28 cellular contexts compared by ENCODE assay signal in the genomic region with DNA sequence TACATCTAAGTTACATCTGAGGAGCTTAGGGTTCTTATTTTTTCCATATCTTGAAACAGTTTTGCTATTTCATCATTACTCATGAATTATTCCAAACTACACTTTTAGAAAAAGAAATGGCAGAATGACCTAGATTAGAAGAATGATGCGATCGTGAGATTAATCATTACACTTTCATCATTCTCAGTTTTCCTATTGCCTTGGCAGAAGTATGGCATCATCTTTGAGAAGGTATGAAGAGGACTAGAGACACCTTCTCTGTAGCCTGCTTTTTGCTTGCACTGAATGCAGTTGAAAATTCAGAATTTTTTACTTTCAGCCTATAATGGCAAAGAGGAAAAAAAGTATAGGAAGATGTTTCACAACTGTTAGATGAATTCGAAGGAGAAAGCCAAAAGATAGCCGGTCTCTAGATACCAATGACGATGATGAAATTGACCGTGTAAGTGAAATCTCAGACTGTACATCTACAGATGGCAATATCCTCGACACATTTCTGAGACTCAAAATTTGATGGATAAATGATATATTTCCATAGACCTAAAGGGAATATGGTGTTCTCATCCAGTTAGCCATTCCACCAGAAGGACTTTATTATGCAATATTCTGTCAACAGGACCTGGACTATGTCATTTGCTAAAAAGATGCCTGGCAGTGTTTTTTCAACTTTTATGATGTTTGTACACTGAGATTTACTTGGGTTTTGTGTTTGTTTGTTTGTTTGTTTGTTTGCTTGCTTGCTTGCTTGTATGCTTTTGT.
DNase-seq lines count a peak whose midpoint lies in the region; ATAC-seq, FAIRE-seq and TF ChIP-seq lines count a peak whose summit lies in the region.
"Had no signal": no experiment of that assay in that cellular context is flagged by ENCODE, and none has a peak within 500 bp of the region (broad histone marks: within the 10 kb centered on the region; RNA-seq: fewer than 3 reads in every experiment).

No MANE protein-coding gene starts in this region.

- in situ Hi-C loops in K562 (cut with MboI) = no loop called here

- WGBS in K562 (ENCODE audit: insufficient coverage, low coverage, missing lambda C conversion rate) = 59% methylated on average over 7 of the region's 7 CpGs

- no peak for TF ChIP-seq POLR2A in K562 (conservative IDR thresholded peaks at IDR 0.05)
- no peak for TF ChIP-seq POLR2A in vagina (IDR thresholded peaks at IDR 0.05)

- no peaks in the 10 kb centered on the region for H3K4me1 ChIP-seq in HEK293 (ENCODE audit: control insufficient read depth, insufficient read depth, low read length)
- no peaks in the 10 kb centered on the region; a peak in 1 of 5 replicates for H3K4me1 ChIP-seq in K562 (replicated peaks in 1 of 2; ENCODE audit: control insufficient read depth in 2 of 2, insufficient read depth in 2 of 2, low read length in 2 of 2)
- H3K4me1 ChIP-seq in vagina = peaks cover 11% of the 10 kb centered on the region
- H3K4me1 ChIP-seq: neural progenitor cell, parathyroid adenoma, uterus had no signal

- no peak overlapping the region for H3K27ac Mint-ChIP-seq in activated naive CD4-positive, alpha-beta T cell treated with anti-CD3 and anti-CD28 coated beads for 36 hours
- peak overlapping the region; percentile 63 for H3K27ac Mint-ChIP-seq in stimulated activated effector memory CD8-positive, alpha-beta T cell treated with anti-CD3 and anti-CD28 coated beads, Interleukin-12 subunit alpha, Interleukin-12 subunit beta, amount 100 ng/mL, for 72 hours
- H3K27ac Mint-ChIP-seq: activated naive CD8-positive, alpha-beta T cell treated with anti-CD3 and anti-CD28 coated beads, Interleukin-2, amount 10 ng/mL, durations not matched to agents 7 days and 5 days; neural progenitor cell had no signal

- H4K20me1 ChIP-seq in K562 (replicated peaks; ENCODE audit: control insufficient read depth, insufficient read depth, low read length) = no peaks in the 10 kb centered on the region

- POLR2A ChIA-PET in HEK293 (lab: Yijun Ruan, JAX) = no interaction called here
- POLR2A ChIA-PET in K562 (lab: Yijun Ruan, JAX) = interaction anchor here (0.5 kb wide), 1 partner anchor 148 kb away, joined by 3 read pairs; no protein-coding TSS in a partner anchor

- no TSS peak for BruUV-seq in K562 (replicated peaks; lab: Mats Ljungman, UMichigan)

- H3K27ac ChIP-seq in HEK293 (ENCODE audit: extremely low read depth, low read depth, low read length) = no peak overlapping the region
- no peak overlapping the region for H3K27ac ChIP-seq in K562 (ENCODE audit: extremely low read depth, low read depth, low read length)
- H3K27ac ChIP-seq in vagina = no peak overlapping the region
- H3K27ac ChIP-seq: C4-2B, coronary artery, left ventricle myocardium inferior, neural progenitor cell, parathyroid adenoma, skin epidermis, thyroid gland, uterus had no signal

- no peaks in the 10 kb centered on the region for H3K9me1 ChIP-seq in K562 (ENCODE audit: control insufficient read depth, insufficient read depth, low read length)

- H3K27me3 Mint-ChIP-seq in activated naive CD4-positive, alpha-beta T cell treated with anti-CD3 and anti-CD28 coated beads for 36 hours (ENCODE audit: low read depth) = no peaks in the 10 kb centered on the region
- H3K27me3 Mint-ChIP-seq: activated naive CD8-positive, alpha-beta T cell treated with anti-CD3 and anti-CD28 coated beads, Interleukin-2, amount 10 ng/mL, durations not matched to agents 7 days and 5 days had no signal

- no peak overlapping the region for H3K4me3 Mint-ChIP-seq in activated naive CD4-positive, alpha-beta T cell treated with anti-CD3 and anti-CD28 coated beads for 36 hours
- H3K4me3 Mint-ChIP-seq in stimulated activated effector memory CD8-positive, alpha-beta T cell treated with anti-CD3 and anti-CD28 coated beads, Interleukin-12 subunit alpha, Interleukin-12 subunit beta, amount 100 ng/mL, for 72 hours = no peak overlapping the region
- H3K4me3 Mint-ChIP-seq: activated naive CD8-positive, alpha-beta T cell treated with anti-CD3 and anti-CD28 coated beads, Interleukin-2, amount 10 ng/mL, durations not matched to agents 7 days and 5 days; neural progenitor cell had no signal

- no peaks in the 10 kb centered on the region for H3K9me3 ChIP-seq in HEK293 (ENCODE audit: control insufficient read depth, insufficient read depth, low read depth, low read length)
- no peaks in the 10 kb centered on the region; the same call in 1 of the 2 replicates for H3K9me3 ChIP-seq in K562 (replicated peaks; ENCODE audit: control insufficient read depth, insufficient read depth, low read depth, low read length)
- H3K9me3 ChIP-seq in vagina = no peaks in the 10 kb centered on the region
- H3K9me3 ChIP-seq: left ventricle myocardium inferior, thyroid gland, uterus had no signal

- CTCF ChIA-PET in activated naive CD4-positive, alpha-beta T cell treated with anti-CD3 and anti-CD28 coated beads for 36 hours (lab: Charles Lee) = no interaction called here
- CTCF ChIA-PET in HEK293 (lab: Yijun Ruan, JAX) = interaction anchor here (0.7 to 1.0 kb wide), 2 partner anchors 11 to 180 kb away, joined by 3 read pairs; no protein-coding TSS in a partner anchor
- CTCF ChIA-PET in K562 (lab: Yijun Ruan, JAX; ENCODE audit: low intra/inter-chr PET ratio) = no interaction called here

- no peak overlapping the region for H3K4me2 ChIP-seq in K562 (ENCODE audit: insufficient read depth, low read length)
- H3K4me2 ChIP-seq: neural progenitor cell had no signal

- no peak for TF ChIP-seq RAD21 in K562 (CRISPR knock-in tag; conservative IDR thresholded peaks at IDR 0.05 in 1 of 2, IDR thresholded peaks at IDR 0.05 in 1 of 2)

- H3K9ac ChIP-seq in K562 (ENCODE audit: insufficient read depth in 1 of 2, low read depth in 2 of 2, low read length in 2 of 2) = no peak overlapping the region
- H3K9ac ChIP-seq: neural progenitor cell, parathyroid adenoma had no signal

- no peak for FAIRE-seq in K562 (lab: Jason Lieb, UNC)

- no peak for ATAC-seq in K562
- peak; percentile 66 for ATAC-seq in stimulated activated effector memory CD8-positive, alpha-beta T cell treated with anti-CD3 and anti-CD28 coated beads, Interleukin-12 subunit alpha, Interleukin-12 subunit beta, amount 100 ng/mL, for 72 hours

- no peaks in the 10 kb centered on the region for H3K36me3 Mint-ChIP-seq in activated naive CD4-positive, alpha-beta T cell treated with anti-CD3 and anti-CD28 coated beads for 36 hours (ENCODE audit: low read depth)
- no peaks in the 10 kb centered on the region for H3K36me3 Mint-ChIP-seq in stimulated activated effector memory CD8-positive, alpha-beta T cell treated with anti-CD3 and anti-CD28 coated beads, Interleukin-12 subunit alpha, Interleukin-12 subunit beta, amount 100 ng/mL, for 72 hours
- H3K36me3 Mint-ChIP-seq: activated naive CD8-positive, alpha-beta T cell treated with anti-CD3 and anti-CD28 coated beads, Interleukin-2, amount 10 ng/mL, durations not matched to agents 7 days and 5 days; neural progenitor cell had no signal

- H3K27me3 ChIP-seq in K562 (ENCODE audit: control insufficient read depth in 2 of 2, insufficient read depth in 2 of 2, low read length in 2 of 2) (no peaks in the 10 kb centered on the region), vagina (no peaks in the 10 kb centered on the region)
- H3K27me3 ChIP-seq: neural progenitor cell, thyroid gland, uterus had no signal

- peaks cover 40% of the 10 kb centered on the region for H3K4me1 Mint-ChIP-seq in activated naive CD4-positive, alpha-beta T cell treated with anti-CD3 and anti-CD28 coated beads for 36 hours (ENCODE audit: low read depth)
- peaks cover 29% of the 10 kb centered on the region for H3K4me1 Mint-ChIP-seq in stimulated activated effector memory CD8-positive, alpha-beta T cell treated with anti-CD3 and anti-CD28 coated beads, Interleukin-12 subunit alpha, Interleukin-12 subunit beta, amount 100 ng/mL, for 72 hours

- no peak overlapping the region for H2AFZ ChIP-seq in K562 (ENCODE audit: low read depth, low read length)
- H2AFZ ChIP-seq: neural progenitor cell, parathyroid adenoma had no signal

- intact Hi-C loops in activated naive CD4-positive, alpha-beta T cell treated with anti-CD3 and anti-CD28 coated beads for 36 hours (cut with micrococcal nuclease) = loop anchor here (1.0 kb wide), 1 partner anchor 11 kb away; no protein-coding TSS in a partner anchor
- intact Hi-C loops in K562 (cut with micrococcal nuclease) (no loop called here), vagina (cut with DNase I) (no loop called here)

- TF ChIP-seq CTCF in HEK293 (tag by site-specific recombination; IDR thresholded peaks at IDR 0.05) (no peak), K562 (IDR thresholded peaks at IDR 0.05 in 2 of 3, conservative IDR thresholded peaks at IDR 0.05 in 1 of 3; ENCODE audit: insufficient read depth in 2 of 3, low read depth in 1 of 3, low read length in 3 of 3) (no peak), vagina (IDR thresholded peaks at IDR 0.05) (no peak)

- H3K79me2 ChIP-seq in K562 (ENCODE audit: control insufficient read depth, insufficient read depth, low read length) = no peaks in the 10 kb centered on the region
- H3K79me2 ChIP-seq: parathyroid adenoma had no signal

- H3K36me3 ChIP-seq in HEK293 (ENCODE audit: control insufficient read depth in 2 of 2, insufficient read depth in 1 of 2, low read length in 2 of 2) (no peaks in the 10 kb centered on the region), K562 (ENCODE audit: control insufficient read depth, insufficient read depth, low read length) (no peaks in the 10 kb centered on the region), vagina (no peaks in the 10 kb centered on the region)
- H3K36me3 ChIP-seq: left ventricle myocardium inferior, neural progenitor cell, thyroid gland, uterus had no signal

- no peak for TF ChIP-seq EP300 in K562 (IDR thresholded peaks at IDR 0.05; ENCODE audit: low read length)

- H3K4me3 ChIP-seq in HEK293 (ENCODE audit: low read depth, low read length) = no peak overlapping the region
- H3K4me3 ChIP-seq in K562 = no peak overlapping the region
- H3K4me3 ChIP-seq in vagina = no peak overlapping the region
- H3K4me3 ChIP-seq: coronary artery, left ventricle myocardium inferior, neural progenitor cell, skin epidermis, thyroid gland, uterus had no signal

- DNase-seq in activated naive CD4-positive, alpha-beta T cell treated with anti-CD3 and anti-CD28 coated beads for 36 hours = peak; percentile 2
- DNase-seq in activated naive CD4-positive, alpha-beta T cell (lab: John Stamatoyannopoulos, UW) = no peak
- DNase-seq in K562 (ENCODE audit: extremely low read depth in 1 of 4, low spot score in 3 of 4) (no peak), vagina (ENCODE audit: extremely low spot score in 2 of 2) (no peak), KG1 (lab: John Stamatoyannopoulos, UW) (no peak)
- no peak for DNase-seq in stimulated activated effector memory CD8-positive, alpha-beta T cell treated with anti-CD3 and anti-CD28 coated beads, Interleukin-12 subunit alpha, Interleukin-12 subunit beta, amount 100 ng/mL, for 72 hours (ENCODE audit: low spot score in 2 of 2)
- DNase-seq: activated naive CD8-positive, alpha-beta T cell treated with anti-CD3 and anti-CD28 coated beads, Interleukin-2, amount 10 ng/mL, durations not matched to agents 7 days and 5 days; effector memory CD4-positive, alpha-beta T cell; HCEC 1CT; islet precursor cell; Kasumi-1; left ventricle myocardium inferior; MV-4-11; NCI-H1436 treated with DMSO at 0.1 percent for 48 hours; NCI-H345; NCI-H69; retina; SHP77 treated with DMSO at 0.1 percent for 48 hours; stimulated activated naive CD4-positive, alpha-beta T cell treated with Interleukin-2 at 50 U/mL for 16 hours; SW 1271; thyroid gland; uterus had no signal

- no peaks in the 10 kb centered on the region for H3K9me3 Mint-ChIP-seq in activated naive CD4-positive, alpha-beta T cell treated with anti-CD3 and anti-CD28 coated beads for 36 hours
- H3K9me3 Mint-ChIP-seq in stimulated activated effector memory CD8-positive, alpha-beta T cell treated with anti-CD3 and anti-CD28 coated beads, Interleukin-12 subunit alpha, Interleukin-12 subunit beta, amount 100 ng/mL, for 72 hours = no peaks in the 10 kb centered on the region
- H3K9me3 Mint-ChIP-seq: activated naive CD8-positive, alpha-beta T cell treated with anti-CD3 and anti-CD28 coated beads, Interleukin-2, amount 10 ng/mL, durations not matched to agents 7 days and 5 days; neural progenitor cell had no signal
